ENCODE assay signal across 8 cellular contexts in the genomic region with DNA sequence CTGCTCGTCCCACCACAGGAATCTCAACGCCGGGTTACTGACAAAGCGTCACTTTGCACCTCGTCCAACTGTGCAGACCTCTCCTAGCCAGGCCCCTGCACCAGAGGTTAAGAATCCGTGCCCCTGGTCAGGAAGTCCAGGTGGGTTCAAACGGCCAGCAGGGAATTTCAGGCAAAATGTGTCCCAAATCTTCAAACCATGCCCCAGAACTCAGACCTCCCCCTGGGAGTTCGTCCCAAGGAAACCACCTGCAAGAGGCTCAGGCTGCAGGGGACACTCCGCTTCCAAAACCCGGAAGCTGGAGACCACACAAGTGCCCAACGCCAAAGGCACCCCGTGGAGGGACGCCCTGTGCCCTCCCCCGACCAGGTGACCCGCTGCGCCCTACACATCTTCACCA. TPM values are rescaled to one million over a fixed set of nuclear protein-coding genes. Genes with fewer than 3 reads are reported as not detected.
DNase-seq lines count a peak whose midpoint lies in the region; ATAC-seq and TF ChIP-seq lines count a peak whose summit lies in the region.
"Not testable (repeated sequence)": the region's sequence is repeated elsewhere in the genome, so short reads cannot be mapped to it uniquely, and the experiment has no call there.

No MANE protein-coding gene starts in this region.

- H2AK9ac ChIP-seq in IMR-90 (replicated peaks; ENCODE audit: low read depth, low read length, poor library complexity) = not testable (repeated sequence)

- not testable (repeated sequence) for H3K36me3 Mint-ChIP-seq in Caco-2 (ENCODE audit: insufficient read depth, unreplicated experiment)

- not testable (repeated sequence) for H3K9me3 ChIP-seq in Caco-2; IMR-90 (ENCODE audit: control insufficient read depth, insufficient read depth, low read length); mesenchymal stem cell (ENCODE audit: control insufficient read depth, low read length); aorta (ENCODE audit: control insufficient read depth, low read length)

- H2AFZ ChIP-seq in IMR-90 (replicated peaks; ENCODE audit: low read length, poor library complexity); mesenchymal stem cell (ENCODE audit: low read depth, low read length): not testable (repeated sequence)

- not testable (repeated sequence) for H3K9me3 Mint-ChIP-seq in Caco-2 (ENCODE audit: unreplicated experiment)

- TF ChIP-seq POLR2A in IMR-90 (IDR thresholded peaks at IDR 0.05; ENCODE audit: low read depth, low read length) = not testable (repeated sequence)

- H2BK20ac ChIP-seq in IMR-90 (ENCODE audit: low read depth, low read length) = not testable (repeated sequence)

- in situ Hi-C loops in IMR-90 (cut with MboI; ENCODE audit: low sequenced_read_pairs) = not testable (repeated sequence)

- H3K4me2 ChIP-seq in IMR-90 (ENCODE audit: low read depth, low read length) (peak overlapping the region; percentile 27), mesenchymal stem cell (ENCODE audit: low read length, poor library complexity, severe bottlenecking) (peak overlapping the region; percentile 71)

- not testable (repeated sequence) for H2BK15ac ChIP-seq in IMR-90 (ENCODE audit: low read depth, low read length); mesenchymal stem cell (ENCODE audit: low read depth, poor library complexity, severe bottlenecking)

- H3K23ac ChIP-seq in IMR-90 (ENCODE audit: low read depth, low read length); mesenchymal stem cell (ENCODE audit: low read length in 2 of 2): not testable (repeated sequence)

- not testable (repeated sequence) for H2BK120ac ChIP-seq in IMR-90 (ENCODE audit: low read depth, low read length); mesenchymal stem cell (ENCODE audit: low read depth, low read length)

- CTCF ChIA-PET in Caco-2 (lab: Charles Lee); IMR-90 (lab: Yijun Ruan, JAX): not testable (repeated sequence)

- BruUV-seq in Caco-2 (replicated peaks; lab: Mats Ljungman, UMichigan); IMR-90 (replicated peaks; lab: Mats Ljungman, UMichigan): not testable (repeated sequence)

- not testable (repeated sequence) for H4K20me1 ChIP-seq in IMR-90 (ENCODE audit: insufficient read depth, low read length)

- POLR2A ChIA-PET in Caco-2 (lab: Charles Lee); IMR-90 (lab: Charles Lee; ENCODE audit: unreplicated experiment): not testable (repeated sequence)

- H3K9me1 ChIP-seq in IMR-90 (ENCODE audit: insufficient read depth, low read length) = not testable (repeated sequence)

- TF ChIP-seq CTCF in Caco-2 (IDR thresholded peaks at IDR 0.05; ENCODE audit: insufficient read depth in 1 of 2, low read depth in 1 of 2, low read length in 1 of 2, severe bottlenecking in 1 of 2, unreplicated experiment in 1 of 2); IMR-90 (conservative IDR thresholded peaks at IDR 0.05; ENCODE audit: low read depth, low read length); WI38 (IDR thresholded peaks at IDR 0.05; ENCODE audit: low read depth, low read length); cardiac fibroblast (IDR thresholded peaks at IDR 0.05; ENCODE audit: low read depth, low read length); fibroblast of villous mesenchyme (IDR thresholded peaks at IDR 0.05; ENCODE audit: insufficient read depth, low read depth, low read length); retinal pigment epithelial cell (conservative IDR thresholded peaks at IDR 0.05; ENCODE audit: low read depth, low read length): not testable (repeated sequence)

- H3K79me1 ChIP-seq in IMR-90 (ENCODE audit: low read depth in 1 of 2, low read length in 2 of 2) = peaks cover 4 to 18% of the 10 kb centered on the region in 2 experiments
- not testable (repeated sequence) for H3K79me1 ChIP-seq in mesenchymal stem cell (replicated peaks; ENCODE audit: low read length, poor library complexity, severe bottlenecking)

- not testable (repeated sequence) for H3K27ac Mint-ChIP-seq in Caco-2 (ENCODE audit: unreplicated experiment)

- intact Hi-C loops in Caco-2 (cut with micrococcal nuclease; ENCODE audit: unreplicated experiment); IMR-90 (cut with micrococcal nuclease); aorta (cut with DNase I): not testable (repeated sequence)

- H3K36me3 ChIP-seq in Caco-2 (ENCODE audit: control insufficient read depth, insufficient read depth, low read length); IMR-90 (ENCODE audit: control insufficient read depth, insufficient read depth, low read length); aorta (ENCODE audit: control insufficient read depth in 1 of 2, insufficient read depth in 2 of 2, low read length in 1 of 2): not testable (repeated sequence)
- peaks cover 3 to 10% of the 10 kb centered on the region in 2 experiments for H3K36me3 ChIP-seq in mesenchymal stem cell (ENCODE audit: control insufficient read depth in 1 of 2, insufficient read depth in 2 of 2, low read depth in 1 of 2, low read length in 2 of 2)

- H3K4ac ChIP-seq in IMR-90 (ENCODE audit: low read depth, low read length); mesenchymal stem cell (ENCODE audit: low read depth in 1 of 2, low read length in 2 of 2): not testable (repeated sequence)

- H3K4me3 ChIP-seq in Caco-2 (ENCODE audit: low read depth, low read length) = peak overlapping the region; percentile 23
- H3K4me3 ChIP-seq in IMR-90 (ENCODE audit: insufficient read depth, low read depth, low read length) = 0 out of 2 replicates have a peak overlapping the region, but pooled peaks have one; percentile 14
- H3K4me3 ChIP-seq in WI38 (ENCODE audit: low read depth, low read length) = peak overlapping the region; percentile 50
- H3K4me3 ChIP-seq in cardiac fibroblast (replicated peaks in 1 of 2; ENCODE audit: low read depth in 2 of 2, low read length in 2 of 2) = peak overlapping the region; percentile 35 to 46
- H3K4me3 ChIP-seq in fibroblast of villous mesenchyme (ENCODE audit: low read depth, low read length) = peak overlapping the region; percentile 50
- peak overlapping the region in 1 of 2 experiments; percentile 63 for H3K4me3 ChIP-seq in mesenchymal stem cell (ENCODE audit: insufficient read depth in 1 of 2, low read depth in 1 of 2, low read length in 2 of 2)
- H3K4me3 ChIP-seq in retinal pigment epithelial cell (ENCODE audit: low read length) = peak overlapping the region; percentile 39
- H3K4me3 ChIP-seq in aorta (ENCODE audit: low read length in 2 of 2) = not testable (repeated sequence)

- not testable (repeated sequence) for DNase-seq in Caco-2; IMR-90; cardiac fibroblast (ENCODE audit: low read depth in 2 of 2); fibroblast of villous mesenchyme (ENCODE audit: low read depth); mesenchymal stem cell; retinal pigment epithelial cell (ENCODE audit: low read depth)
- peak; percentile 10 to 15 for DNase-seq in aorta

- ATAC-seq in IMR-90 (ENCODE audit: low read depth); aorta (ENCODE audit: low FRiP score): not testable (repeated sequence)

- not testable (repeated sequence) for H3K4me1 Mint-ChIP-seq in Caco-2 (ENCODE audit: low read depth, unreplicated experiment)

- TF ChIP-seq RAD21 in IMR-90 (IDR thresholded peaks at IDR 0.05; ENCODE audit: low read length) = not testable (repeated sequence)

- not testable (repeated sequence) for H2BK5ac ChIP-seq in IMR-90 (ENCODE audit: low read depth, low read length, poor library complexity, severe bottlenecking); mesenchymal stem cell (ENCODE audit: low read depth, low read length, poor library complexity, severe bottlenecking)

- H2BK12ac ChIP-seq in mesenchymal stem cell (ENCODE audit: low read length in 2 of 2) = not testable (repeated sequence)

- H2AK5ac ChIP-seq in IMR-90 (ENCODE audit: low read depth, low read length); mesenchymal stem cell (ENCODE audit: low read length, severe bottlenecking): not testable (repeated sequence)

- H3K4me1 ChIP-seq in Caco-2; IMR-90 (ENCODE audit: control insufficient read depth, insufficient read depth, low read length); mesenchymal stem cell (ENCODE audit: control insufficient read depth, insufficient read depth, low read depth, low read length); aorta (ENCODE audit: control insufficient read depth in 1 of 2, insufficient read depth in 2 of 2, low read length in 2 of 2): not testable (repeated sequence)

- not testable (repeated sequence) for H3K27ac ChIP-seq in IMR-90 (ENCODE audit: insufficient read depth, low read length); mesenchymal stem cell (ENCODE audit: low read length, poor library complexity, severe bottlenecking); aorta (ENCODE audit: low read depth in 1 of 2, low read length in 2 of 2)

- H3K56ac ChIP-seq in IMR-90 (ENCODE audit: extremely low read depth, insufficient read depth, low read length) = not testable (repeated sequence)

- not testable (repeated sequence) for H4K91ac ChIP-seq in IMR-90 (ENCODE audit: insufficient read depth, low read depth, low read length); mesenchymal stem cell (ENCODE audit: low read length)

- H3K18ac ChIP-seq in IMR-90 (ENCODE audit: low read depth, low read length); mesenchymal stem cell (ENCODE audit: low read depth in 1 of 2, low read length in 2 of 2): not testable (repeated sequence)

- no CpG with 5 or more reads among the region's 16 CpGs for WGBS in IMR-90 (ENCODE audit: extremely low coverage in 2 of 2, insufficient read length in 1 of 2), 2 experiments
- WGBS in mesenchymal stem cell = no CpG with 5 or more reads among the region's 16 CpGs
- WGBS in aorta, 2 donors = 0 to 5% methylated on average over 2 to 4 of the region's 16 CpGs

- dilution Hi-C loops in IMR-90 (cut with HindIII; ENCODE audit: low sequenced_read_pairs, unreplicated experiment) = not testable (repeated sequence)

- H4K8ac ChIP-seq in IMR-90 (ENCODE audit: low read depth in 2 of 2, low read length in 2 of 2); mesenchymal stem cell (ENCODE audit: low read length): not testable (repeated sequence)

- H3K27me3 Mint-ChIP-seq in Caco-2 (ENCODE audit: insufficient read depth, unreplicated experiment) = not testable (repeated sequence)

- not testable (repeated sequence) for H4K5ac ChIP-seq in IMR-90 (ENCODE audit: low read depth, low read length)

- not testable (repeated sequence) for H3K14ac ChIP-seq in IMR-90 (replicated peaks; ENCODE audit: low read depth, low read length); mesenchymal stem cell (ENCODE audit: low read length in 2 of 2)

- H3K27me3 ChIP-seq in Caco-2 (replicated peaks; ENCODE audit: control insufficient read depth, insufficient read depth, low read length); IMR-90 (ENCODE audit: control insufficient read depth, insufficient read depth, low read length); mesenchymal stem cell (ENCODE audit: control insufficient read depth in 1 of 2, insufficient read depth in 1 of 2, low read length in 2 of 2); aorta (ENCODE audit: control insufficient read depth in 1 of 2, insufficient read depth in 2 of 2, low read length in 1 of 2): not testable (repeated sequence)

- not testable (repeated sequence) for H3K4me3 Mint-ChIP-seq in Caco-2 (ENCODE audit: unreplicated experiment)

- H3K9ac ChIP-seq in IMR-90 (ENCODE audit: low read depth, low read length) (peak overlapping the region; percentile 17; the same call in 1 of the 2 replicates), mesenchymal stem cell (ENCODE audit: low read length) (peak overlapping the region; percentile 68)

RNA-seq across cellular contexts. Expression of gene SLC35E2B, which starts 1.2 kb away (rescaled TPM):
- 26.1 and 26.4 TPM in 2 replicates for total RNA-seq in Caco-2 (2022)
- total RNA-seq in IMR-90 (2012; rRNA removed) = 13.9 and 14.9 TPM in 2 replicates
- 25.1 and 30.2 TPM in 2 replicates for polyA plus RNA-seq in IMR-90 (2012; rRNA removed)
- 15.3 and 21.7 TPM in 2 replicates for polyA plus RNA-seq in IMR-90 (2012; cell fraction: cytosol; rRNA removed)
- polyA plus RNA-seq in IMR-90 (2012; cell fraction: nucleus; rRNA removed; ENCODE audit: low replicate concordance) = 52.7 and 65.7 TPM in 2 replicates
- total RNA-seq in fibroblast of villous mesenchyme = 31.2 and 32.8 TPM in 2 replicates
- 29.7 TPM for polyA plus RNA-seq in mesenchymal stem cell (2013, experiment 1 of 2)
- 29.4 TPM for polyA plus RNA-seq in mesenchymal stem cell (2013, experiment 2 of 2)
- 10 to 100 TPM; 25.2 to 53.5 TPM for total RNA-seq in aorta
- polyA plus RNA-seq in aorta = 10 to 100 TPM in 1 of 2 donors, 1 to 10 TPM in 1; 8.1 to 32.0 TPM

RNA-seq across cellular contexts. Expression of gene CDK11B, which starts 32.6 kb away (rescaled TPM):
- total RNA-seq in Caco-2 (2022) (29.3 and 30.2 TPM in 2 replicates), IMR-90 (2012; rRNA removed) (8.2 and 8.9 TPM in 2 replicates), fibroblast of villous mesenchyme (5.2 and 6.0 TPM in 2 replicates), aorta (10 to 100 TPM; 25.2 to 27.0 TPM)
- polyA plus RNA-seq in IMR-90 (2012; rRNA removed) (16.3 and 19.1 TPM in 2 replicates), aorta (10 to 100 TPM; 42.3 to 44.7 TPM)
- polyA plus RNA-seq in IMR-90 (2012; cell fraction: cytosol; rRNA removed) = 7.1 and 9.1 TPM in 2 replicates
- polyA plus RNA-seq in IMR-90 (2012; cell fraction: nucleus; rRNA removed; ENCODE audit: low replicate concordance) = 19.2 and 19.6 TPM in 2 replicates
- 28.9 TPM for polyA plus RNA-seq in mesenchymal stem cell (2013, experiment 1 of 2)
- polyA plus RNA-seq in mesenchymal stem cell (2013, experiment 2 of 2) = 28.6 TPM

RNA-seq across cellular contexts. Expression of gene CDK11A, which starts 32.7 kb away (rescaled TPM):
- total RNA-seq in Caco-2 (2022) = 49.6 and 53.7 TPM in 2 replicates
- total RNA-seq in IMR-90 (2012; rRNA removed) = 1.8 and 5.8 TPM in 2 replicates
- 17.1 and 20.0 TPM in 2 replicates for polyA plus RNA-seq in IMR-90 (2012; rRNA removed)
- polyA plus RNA-seq in IMR-90 (2012; cell fraction: cytosol; rRNA removed) = 3.5 and 3.9 TPM in 2 replicates
- 83.0 and 135 TPM in 2 replicates for polyA plus RNA-seq in IMR-90 (2012; cell fraction: nucleus; rRNA removed; ENCODE audit: low replicate concordance)
- 18.1 and 20.9 TPM in 2 replicates for total RNA-seq in fibroblast of villous mesenchyme
- polyA plus RNA-seq in mesenchymal stem cell (2013, experiment 1 of 2) = 20.9 TPM
- polyA plus RNA-seq in mesenchymal stem cell (2013, experiment 2 of 2) = 19.3 TPM
- total RNA-seq in aorta = 10 to 100 TPM; 52.7 to 53.1 TPM
- 10 to 100 TPM; 26.3 to 56.3 TPM for polyA plus RNA-seq in aorta

RNA-seq across cellular contexts. Expression of gene MMP23B, which starts 59.5 kb away (rescaled TPM):
- total RNA-seq in Caco-2 (2022) = 3.7 and 6.0 TPM in 2 replicates
- 1.1 and 1.4 TPM in 2 replicates for total RNA-seq in IMR-90 (2012; rRNA removed)
- 5.4 and 9.1 TPM in 2 replicates for polyA plus RNA-seq in IMR-90 (2012; rRNA removed)
- polyA plus RNA-seq in IMR-90 (2012; cell fraction: cytosol; rRNA removed) = 9.6 and 14.4 TPM in 2 replicates
- 23.7 and 54.5 TPM in 2 replicates for polyA plus RNA-seq in IMR-90 (2012; cell fraction: nucleus; rRNA removed; ENCODE audit: low replicate concordance)
- total RNA-seq in fibroblast of villous mesenchyme = 6.5 and 11.0 TPM in 2 replicates
- 24.2 TPM for polyA plus RNA-seq in mesenchymal stem cell (2013, experiment 1 of 2)
- 26.9 TPM for polyA plus RNA-seq in mesenchymal stem cell (2013, experiment 2 of 2)
- 10 to 100 TPM; 15.5 to 74.5 TPM for total RNA-seq in aorta
- polyA plus RNA-seq in aorta = 100 to 1,000 TPM in 1 of 2 donors, 10 to 100 TPM in 1; 41.2 to 120 TPM
